ENCODE assay signal across 17 cellular contexts in the genomic region with DNA sequence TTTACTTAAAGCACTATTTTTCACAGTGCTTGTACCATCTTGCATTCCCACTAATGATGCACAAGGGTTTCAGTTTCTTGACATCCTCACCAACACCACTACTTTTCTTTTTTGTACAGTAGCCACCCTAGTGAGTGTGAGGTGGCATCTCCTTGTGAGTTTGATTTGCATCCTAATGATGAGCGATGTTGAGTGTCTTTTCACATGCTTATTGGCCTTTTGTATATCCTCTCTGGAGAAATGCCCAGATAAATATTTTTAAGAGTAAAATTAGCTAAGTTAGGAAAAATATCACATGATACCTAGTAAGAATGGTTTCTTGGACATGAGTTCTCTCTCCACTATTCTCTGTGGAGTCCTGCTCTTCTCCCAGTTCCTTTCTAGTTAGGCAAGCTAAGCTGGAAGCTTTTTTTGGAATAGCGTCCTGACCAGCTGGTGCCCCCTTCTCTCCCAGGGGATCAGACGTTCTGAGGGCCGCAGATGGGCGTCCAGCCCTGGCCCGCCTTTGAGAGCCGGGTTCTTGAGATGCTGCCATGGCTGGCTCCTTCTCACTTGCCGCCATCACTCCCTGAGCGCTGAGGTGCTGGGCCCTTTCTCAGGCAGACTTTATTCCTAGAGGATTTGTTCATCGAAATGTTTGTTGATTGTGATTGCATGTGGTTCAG.
DNase-seq lines count a peak whose midpoint lies in the region; ATAC-seq and TF ChIP-seq lines count a peak whose summit lies in the region.
"Had no signal": no experiment of that assay in that cellular context is flagged by ENCODE, and none has a peak within 500 bp of the region (broad histone marks: within the 10 kb centered on the region; RNA-seq: fewer than 3 reads in every experiment).

No MANE protein-coding gene starts in this region.

- H3K27ac ChIP-seq in prostate gland (peak overlapping the region; percentile 10 to 35), aorta (ENCODE audit: low read depth in 1 of 2, low read length in 2 of 2) (peak overlapping the region in 1 of 2 donors; percentile 46), breast epithelium (peak overlapping the region in 1 of 2 donors; percentile 23)
- H3K27ac ChIP-seq: C4-2B had no signal

- H3K27me3 ChIP-seq in adipocyte (replicated peaks; ENCODE audit: control insufficient read depth, insufficient read depth, low read length) = no peaks in the 10 kb centered on the region
- H3K27me3 ChIP-seq in prostate gland (replicated peaks; ENCODE audit: insufficient read depth) = no peaks in the 10 kb centered on the region
- no peaks in the 10 kb centered on the region for H3K27me3 ChIP-seq in aorta (ENCODE audit: control insufficient read depth in 1 of 2, insufficient read depth in 2 of 2, low read length in 1 of 2)
- H3K27me3 ChIP-seq in breast epithelium = no peaks in the 10 kb centered on the region
- H3K27me3 ChIP-seq: adrenal gland had no signal

- H3K4me1 ChIP-seq in adipocyte (ENCODE audit: control insufficient read depth, insufficient read depth, low read length) (peaks cover 42% of the 10 kb centered on the region), prostate gland (replicated peaks) (no peaks in the 10 kb centered on the region), aorta (ENCODE audit: control insufficient read depth in 1 of 2, insufficient read depth in 2 of 2, low read length in 2 of 2) (peaks cover 7 to 8% of the 10 kb centered on the region in 2 donors), breast epithelium (no peaks in the 10 kb centered on the region)

- DNase-seq in adipocyte (ENCODE audit: low read depth) = no peak
- peak; percentile 29 to 52 for DNase-seq in foreskin fibroblast
- DNase-seq in prostate gland (ENCODE audit: low spot score) = no peak
- DNase-seq in aorta = peak in 1 of 2 donors; percentile 50
- DNase-seq in activated naive CD4-positive, alpha-beta T cell treated with Interleukin-2 at 50 U/mL for 16 hours = no peak
- DNase-seq in breast epithelium (ENCODE audit: low spot score in 2 of 2) = no peak
- DNase-seq: activated CD4-positive, alpha-beta T cell treated with anti-CD3 and anti-CD28 coated beads for 48 hours; activated T-cell treated with anti-CD3 and anti-CD28 coated beads, Interleukin-2, amount 50 U/mL, for 1 hour; adrenal gland; DMS79 treated with DMSO at 0.1 percent for 48 hours; natural killer cell; stimulated activated CD4-positive, alpha-beta T cell treated with anti-CD3 and anti-CD28 coated beads, Interleukin-2, amount 100 ng/mL, for 48 hours; T-helper 9 cell had no signal

- peaks cover 20% of the 10 kb centered on the region for H3K36me3 ChIP-seq in adipocyte (ENCODE audit: control insufficient read depth, insufficient read depth, low read length, severe bottlenecking)
- H3K36me3 ChIP-seq in prostate gland = no peaks in the 10 kb centered on the region
- no peaks in the 10 kb centered on the region for H3K36me3 ChIP-seq in aorta (ENCODE audit: control insufficient read depth in 1 of 2, insufficient read depth in 2 of 2, low read length in 1 of 2)
- H3K36me3 ChIP-seq in breast epithelium = no peaks in the 10 kb centered on the region
- H3K36me3 ChIP-seq: adrenal gland had no signal

- no peak for TF ChIP-seq CTCF in foreskin fibroblast (IDR thresholded peaks at IDR 0.05; ENCODE audit: low read depth, low read length)
- TF ChIP-seq CTCF in prostate gland (IDR thresholded peaks at IDR 0.05) = no peak
- TF ChIP-seq CTCF in breast epithelium (IDR thresholded peaks at IDR 0.05) = no peak

- 74% methylated on average over 10 of the region's 10 CpGs for WGBS in prostate gland
- 16 to 22% methylated on average over 10 of the region's 10 CpGs for WGBS in aorta, 2 donors

- H3K4me3 ChIP-seq in adipocyte (ENCODE audit: low read length) (peak overlapping the region; percentile 4), foreskin fibroblast (ENCODE audit: low read depth in 1 of 2, low read length in 2 of 2) (no peak overlapping the region), prostate gland (no peak overlapping the region), aorta (ENCODE audit: low read length in 2 of 2) (no peak overlapping the region), breast epithelium (no peak overlapping the region)
- H3K4me3 ChIP-seq: adrenal gland, HAP-1 had no signal

- no peaks in the 10 kb centered on the region for H3K9me3 ChIP-seq in adipocyte (ENCODE audit: control insufficient read depth, low read length)
- H3K9me3 ChIP-seq in prostate gland = no peaks in the 10 kb centered on the region
- H3K9me3 ChIP-seq in aorta (ENCODE audit: control insufficient read depth, low read length) = no peaks in the 10 kb centered on the region
- H3K9me3 ChIP-seq in breast epithelium = no peaks in the 10 kb centered on the region
- H3K9me3 ChIP-seq: adrenal gland, HAP-1 had no signal

- no peak for TF ChIP-seq POLR2A in prostate gland (IDR thresholded peaks at IDR 0.05)
- no peak for TF ChIP-seq POLR2A in breast epithelium (IDR thresholded peaks at IDR 0.05)

- no peak overlapping the region for H3K9ac ChIP-seq in adipocyte (ENCODE audit: low read length)

- intact Hi-C loops in prostate gland (cut with DNase I) (loop anchor here (5.0 to 10.0 kb wide), 3 partner anchors 132 to 749 kb away; partner anchors contain the start of genes ARHGAP10 and TMEM184C), aorta (cut with DNase I) (loop anchor here in 1 of 2 donors (5.0 kb wide), 2 partner anchors 37 to 137 kb away; no protein-coding TSS in a partner anchor), breast epithelium (cut with DNase I; ENCODE audit: low total_unique reads) (loop anchor here (10.0 kb wide), 1 partner anchor 129 kb away; the partner anchor contains the start of gene ARHGAP10)

- ATAC-seq in aorta (ENCODE audit: low FRiP score) = peak; percentile 34
- no peak for ATAC-seq in GM21447 (IDR thresholded peaks at IDR 0.05; ENCODE audit: unreplicated experiment)
- ATAC-seq: HepG2, natural killer cell had no signal

Comparison
In these comparisons a context has a peak if more than half of its experiments do, and no peak if none do; other contexts are left out.
1. DNase-seq: peak in foreskin fibroblast (2 of 2); none in adipocyte (single experiment), prostate gland (single experiment), activated naive CD4-positive, alpha-beta T cell treated with Interleukin-2 at 50 U/mL for 16 hours (single experiment) and breast epithelium (0 of 2).